ENCODE assay signal across 27 cellular contexts in genomic region chr4:73600917-73601316, GRCh38. TPM values are rescaled to one million over a fixed set of nuclear protein-coding genes. Genes with fewer than 3 reads are reported as not detected.
DNase-seq lines count a peak whose midpoint lies in the region; ATAC-seq, FAIRE-seq and TF ChIP-seq lines count a peak whose summit lies in the region.
"Had no signal": no experiment of that assay in that cellular context is flagged by ENCODE, and none has a peak within 500 bp of the region (broad histone marks: within the 10 kb centered on the region; RNA-seq: fewer than 3 reads in every experiment).

No MANE protein-coding gene starts in this region.

- peak overlapping the region; percentile 21 for H3K27ac Mint-ChIP-seq in activated B cell treated with CpG ODN at 0.5 μM for 24 hours
- H3K27ac Mint-ChIP-seq: activated CD8-positive, alpha-beta T cell treated with anti-CD3 and anti-CD28 coated beads, Interleukin-2, amount 10 ng/mL, durations not matched to agents 7 days and 5 days; CD14-positive monocyte; natural killer cell treated with Interleukin-12 subunit alpha and Interleukin-12 subunit beta and Interleukin-15 and Interleukin-18, amount 100 ng/mL, for 72 hours; T-helper 17 cell had no signal

- no peak overlapping the region for H3K4me3 ChIP-seq in hepatocyte
- H3K4me3 ChIP-seq in sigmoid colon: no peak overlapping the region
- no peak overlapping the region for H3K4me3 ChIP-seq in tibial nerve
- H3K4me3 ChIP-seq: GM23248, K562, MG63, pancreas, SK-N-MC had no signal

- TF ChIP-seq POLR2A in sigmoid colon (IDR thresholded peaks at IDR 0.05) (no peak), tibial nerve (IDR thresholded peaks at IDR 0.05) (no peak)

- intact Hi-C loops in activated B cell treated with CpG ODN at 0.5 μM for 24 hours (cut with micrococcal nuclease) (no loop called here), sigmoid colon (cut with DNase I) (no loop called here)

- no peaks in the 10 kb centered on the region for H3K36me3 Mint-ChIP-seq in activated B cell treated with CpG ODN at 0.5 μM for 24 hours (ENCODE audit: low read depth)
- H3K36me3 Mint-ChIP-seq: CD14-positive monocyte; natural killer cell treated with Interleukin-12 subunit alpha and Interleukin-12 subunit beta and Interleukin-15 and Interleukin-18, amount 100 ng/mL, for 72 hours had no signal

- peaks cover 38% of the 10 kb centered on the region for H3K4me1 Mint-ChIP-seq in activated B cell treated with CpG ODN at 0.5 μM for 24 hours

- CTCF ChIA-PET in activated B cell treated with CpG ODN at 0.5 μM for 24 hours (lab: Charles Lee): no interaction called here

- H3K9me3 Mint-ChIP-seq in activated B cell treated with CpG ODN at 0.5 μM for 24 hours: peaks cover 4% of the 10 kb centered on the region

- peak overlapping the region; percentile 77 for H3K27ac ChIP-seq in hepatocyte
- H3K27ac ChIP-seq in sigmoid colon: peak overlapping the region in 3 of 4 donors; percentile 45 to 63 (median 61)
- no peak overlapping the region for H3K27ac ChIP-seq in tibial nerve
- H3K27ac ChIP-seq: GM23248, SK-N-MC had no signal

- H3K4me1 ChIP-seq in hepatocyte (ENCODE audit: insufficient read depth) (peaks cover 29% of the 10 kb centered on the region), sigmoid colon (peaks cover 0 to 42% (median 31%) of the 10 kb centered on the region in 4 donors), tibial nerve (peaks cover 0 to 5% (median 0%) of the 10 kb centered on the region in 4 donors)

- TF ChIP-seq EP300 in sigmoid colon (IDR thresholded peaks at IDR 0.05): peak in 1 of 4 donors; percentile 17
- no peak for TF ChIP-seq EP300 in tibial nerve (IDR thresholded peaks at IDR 0.05)

- no peak overlapping the region for H3K4me2 ChIP-seq in hepatocyte

- H3K9me2 ChIP-seq in hepatocyte (replicated peaks; ENCODE audit: insufficient read depth): no peaks in the 10 kb centered on the region

- no peak overlapping the region for H3K4me3 Mint-ChIP-seq in activated B cell treated with CpG ODN at 0.5 μM for 24 hours
- H3K4me3 Mint-ChIP-seq: activated CD8-positive, alpha-beta T cell treated with anti-CD3 and anti-CD28 coated beads, Interleukin-2, amount 10 ng/mL, durations not matched to agents 7 days and 5 days; CD14-positive monocyte; natural killer cell treated with Interleukin-12 subunit alpha and Interleukin-12 subunit beta and Interleukin-15 and Interleukin-18, amount 100 ng/mL, for 72 hours; T-helper 17 cell had no signal

- H3K9me3 ChIP-seq in hepatocyte (ENCODE audit: low read depth) (no peaks in the 10 kb centered on the region), sigmoid colon (no peaks in the 10 kb centered on the region), tibial nerve (no peaks in the 10 kb centered on the region)
- H3K9me3 ChIP-seq: MG63, pancreas had no signal

- TF ChIP-seq CTCF in activated B cell treated with CpG ODN at 0.5 μM for 24 hours (IDR thresholded peaks at IDR 0.05): no peak
- TF ChIP-seq CTCF in hepatocyte (IDR thresholded peaks at IDR 0.05; ENCODE audit: poor library complexity): no peak
- no peak for TF ChIP-seq CTCF in sigmoid colon (IDR thresholded peaks at IDR 0.05)
- no peak for TF ChIP-seq CTCF in tibial nerve (IDR thresholded peaks at IDR 0.05)

- ATAC-seq in activated B cell treated with CpG ODN at 0.5 μM for 24 hours (ENCODE audit: low read depth): no peak
- ATAC-seq: activated CD8-positive, alpha-beta T cell treated with anti-CD3 and anti-CD28 coated beads, Interleukin-2, amount 10 ng/mL, durations not matched to agents 7 days and 5 days; K562; natural killer cell treated with Interleukin-12 subunit alpha and Interleukin-12 subunit beta and Interleukin-15 and Interleukin-18, amount 100 ng/mL, for 72 hours; right cardiac atrium; T-helper 17 cell had no signal

- no peaks in the 10 kb centered on the region for H3K27me3 Mint-ChIP-seq in activated B cell treated with CpG ODN at 0.5 μM for 24 hours
- H3K27me3 Mint-ChIP-seq: natural killer cell treated with Interleukin-12 subunit alpha and Interleukin-12 subunit beta and Interleukin-15 and Interleukin-18, amount 100 ng/mL, for 72 hours; T-helper 17 cell had no signal

- POLR2A ChIA-PET in activated B cell treated with CpG ODN at 0.5 μM for 24 hours (lab: Charles Lee): no interaction called here

- no peaks in the 10 kb centered on the region for H3K27me3 ChIP-seq in hepatocyte
- H3K27me3 ChIP-seq in sigmoid colon: no peaks in the 10 kb centered on the region
- H3K27me3 ChIP-seq in tibial nerve: no peaks in the 10 kb centered on the region
- H3K27me3 ChIP-seq: MG63, pancreas had no signal

- peaks cover 2% of the 10 kb centered on the region for H3K79me2 ChIP-seq in hepatocyte

- no peak for FAIRE-seq in urothelium cell line (lab: Jason Lieb, UNC)
- FAIRE-seq: bronchial epithelial cell, G401.6, K562, pancreas had no signal

- H3K36me3 ChIP-seq in hepatocyte (replicated peaks; ENCODE audit: insufficient read depth, low read depth): no peaks in the 10 kb centered on the region
- H3K36me3 ChIP-seq in sigmoid colon: no peaks in the 10 kb centered on the region
- no peaks in the 10 kb centered on the region for H3K36me3 ChIP-seq in tibial nerve
- H3K36me3 ChIP-seq: MG63, pancreas had no signal

- no peaks in the 10 kb centered on the region for H4K20me1 ChIP-seq in hepatocyte (ENCODE audit: insufficient read depth, poor library complexity, severe bottlenecking)

- peak; percentile 63 for DNase-seq in NCI-H1694 (lab: John Stamatoyannopoulos, UW)
- DNase-seq in activated B cell treated with CpG ODN at 0.5 μM for 24 hours: no peak
- DNase-seq in hepatocyte (ENCODE audit: low spot score): peak; percentile 6
- no peak for DNase-seq in sigmoid colon
- DNase-seq in stimulated activated CD4-positive, alpha-beta T cell treated with anti-CD3 and anti-CD28 coated beads, Interleukin-4, amount 100 ng/mL, for 4 hours: no peak
- no peak for DNase-seq in NCI-H446 (lab: John Stamatoyannopoulos, UW)
- DNase-seq in tibial nerve (ENCODE audit: low spot score in 2 of 2): no peak
- no peak for DNase-seq in urothelium cell line (ENCODE audit: low spot score)
- DNase-seq: activated CD8-positive, alpha-beta T cell treated with anti-CD3 and anti-CD28 coated beads, Interleukin-2, amount 10 ng/mL, durations not matched to agents 7 days and 5 days; activated T-cell treated with anti-CD3 and anti-CD28 coated beads for 4 hours; amniotic stem cell; GM23248; head of caudate nucleus; MG63; midbrain; NCI-H1417; NCI-H526; pancreas; right cardiac atrium; RPMI8226; T-helper 17 cell had no signal

- H2AFZ ChIP-seq in hepatocyte: no peak overlapping the region
- H2AFZ ChIP-seq: GM23248 had no signal

RNA-seq across cellular contexts. Expression of gene RASSF6, which starts 19.3 kb away (rescaled TPM):
- 4.0 TPM in 2 replicates for total RNA-seq in activated B cell treated with CpG ODN at 0.5 μM for 24 hours
- total RNA-seq in hepatocyte: 6.0 and 6.5 TPM in 2 replicates
- 2.1 and 3.0 TPM in 2 replicates for polyA plus RNA-seq in hepatocyte
- total RNA-seq in sigmoid colon: under 1 TPM in 3 of 4 donors, not detected in 1; under 0.01 to 0.41 (median 0.36) TPM
- polyA plus RNA-seq in sigmoid colon: 10 to 100 TPM in 2 of 3 donors, 1 to 10 TPM in 1; 6.6 to 30.1 (median 20.4) TPM
- not detected for total RNA-seq in tibial nerve
- total RNA-seq: activated CD8-positive, alpha-beta T cell treated with anti-CD3 and anti-CD28 coated beads, Interleukin-2, amount 10 ng/mL, durations not matched to agents 7 days and 5 days; GM23248; natural killer cell treated with Interleukin-12 subunit alpha and Interleukin-12 subunit beta and Interleukin-15 and Interleukin-18, amount 100 ng/mL, for 72 hours; right cardiac atrium had no signal
- polyA plus RNA-seq: CD14-positive monocyte, GM23248, right cardiac atrium had no signal

Comparison
In these comparisons a context has a peak if more than half of its experiments do, and no peak if none do; other contexts are left out.
1. DNase-seq: peak in NCI-H1694 (single experiment) and hepatocyte (single experiment); none in activated B cell treated with CpG ODN at 0.5 μM for 24 hours (single experiment), sigmoid colon (single experiment), stimulated activated CD4-positive, alpha-beta T cell treated with anti-CD3 and anti-CD28 coated beads, Interleukin-4, amount 100 ng/mL, for 4 hours (0 of 2), NCI-H446 (0 of 2), tibial nerve (0 of 2) and urothelium cell line (single experiment).
2. H3K27ac ChIP-seq: peak in hepatocyte (single experiment) and sigmoid colon (3 of 4); none in tibial nerve (0 of 4).